ENCODE assay signal across 12 cellular contexts in the genomic region with DNA sequence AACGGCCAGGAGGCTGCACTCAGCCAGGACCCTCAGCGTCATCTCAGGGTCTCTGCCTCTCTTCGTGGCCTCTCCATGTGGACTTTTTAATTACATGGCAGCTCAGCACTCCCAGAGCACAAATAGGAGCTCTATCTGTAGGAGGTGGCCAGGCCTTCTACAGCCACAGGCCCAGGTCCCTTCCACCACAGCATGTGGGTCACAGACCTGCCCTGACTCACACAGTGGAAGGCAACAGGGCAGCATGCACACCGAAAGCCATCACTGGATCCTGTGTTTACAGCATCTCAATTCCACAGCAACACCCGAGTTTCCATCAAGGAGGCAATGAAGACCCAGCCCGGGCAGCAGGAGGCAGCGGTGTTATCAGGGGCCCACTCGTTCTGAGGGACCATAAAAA.
A peak's percentile ranks its signal among the peaks of the same experiment; 100 is the strongest.
DNase-seq lines count a peak whose midpoint lies in the region; ATAC-seq and TF ChIP-seq lines count a peak whose summit lies in the region.
"Had no signal": no experiment of that assay in that cellular context is flagged by ENCODE, and none has a peak within 500 bp of the region (broad histone marks: within the 10 kb centered on the region; RNA-seq: fewer than 3 reads in every experiment).

No MANE protein-coding gene starts in this region.

- no peaks in the 10 kb centered on the region for H3K27me3 ChIP-seq in GM23248 (replicated peaks; ENCODE audit: insufficient read depth)
- no peaks in the 10 kb centered on the region for H3K27me3 ChIP-seq in brain microvascular endothelial cell (replicated peaks)
- no peaks in the 10 kb centered on the region for H3K27me3 ChIP-seq in lower lobe of right lung (ENCODE audit: low read depth)
- H3K27me3 ChIP-seq in stomach: no peaks in the 10 kb centered on the region

- peak overlapping the region; percentile 96 for H3K27ac ChIP-seq in GM23248
- peak overlapping the region; percentile 51 for H3K27ac ChIP-seq in brain microvascular endothelial cell
- H3K27ac ChIP-seq in lower lobe of right lung: peak overlapping the region; percentile 58
- peak overlapping the region in 4 of 5 donors; percentile 46 to 64 (median 55) for H3K27ac ChIP-seq in stomach

- H4K20me1 ChIP-seq in GM23248 (ENCODE audit: insufficient read depth): no peaks in the 10 kb centered on the region

- in situ Hi-C loops in GM23248 (cut with MboI): no loop called here
- in situ Hi-C loops in brain microvascular endothelial cell (cut with HindIII; ENCODE audit: low pct_ligation_motif_present, low sequenced_read_pairs): no loop called here
- in situ Hi-C loops in GM13977 (cut with MboI; ENCODE audit: low pct_unique_long_range_greater_than_20kb, low sequenced_read_pairs, unreplicated experiment): no loop called here

- peak; percentile 51 for DNase-seq in GM23248
- no peak for DNase-seq in brain microvascular endothelial cell
- DNase-seq in lower lobe of right lung: no peak
- DNase-seq in stomach: peak; percentile 24
- no peak for DNase-seq in NCI-H345 (lab: John Stamatoyannopoulos, UW)
- DNase-seq in NCI-H748 treated with DMSO at 0.1 percent for 48 hours (lab: John Stamatoyannopoulos, UW): no peak
- DNase-seq in C1 segment of cervical spinal cord (lab: John Stamatoyannopoulos, UW): no peak
- no peak for DNase-seq in GM13977 (ENCODE audit: low spot score)
- DNase-seq: activated CD4-positive, alpha-beta T cell treated with anti-CD3 and anti-CD28 coated beads for 1 hour; effector memory CD8-positive, alpha-beta T cell; NCI-H2171 had no signal

- H3K4me2 ChIP-seq in GM23248 (ENCODE audit: unreplicated experiment): peak overlapping the region; percentile 43

- no peaks in the 10 kb centered on the region for H3K36me3 ChIP-seq in GM23248 (ENCODE audit: low read depth)
- no peaks in the 10 kb centered on the region for H3K36me3 ChIP-seq in brain microvascular endothelial cell (replicated peaks)
- no peaks in the 10 kb centered on the region for H3K36me3 ChIP-seq in lower lobe of right lung
- H3K36me3 ChIP-seq in stomach: no peaks in the 10 kb centered on the region

- no peaks in the 10 kb centered on the region for H3K79me2 ChIP-seq in GM23248 (ENCODE audit: insufficient read depth)

- H2AFZ ChIP-seq in GM23248: 0 out of 2 replicates have a peak overlapping the region, but pooled peaks have one; percentile 4

- WGBS in GM23248 (ENCODE audit: low coverage in 1 of 2, low lambda C conversion rate in 2 of 2, missing lambda C conversion rate in 2 of 2), 2 experiments: 78 to 79% methylated on average over 8 of the region's 8 CpGs
- 81 to 89% (median 87%) methylated on average over 6 to 8 of the region's 8 CpGs for WGBS in stomach, 5 donors

- H3K4me3 ChIP-seq in GM23248 (no peak overlapping the region), brain microvascular endothelial cell (ENCODE audit: low read depth, low read length) (no peak overlapping the region), lower lobe of right lung (no peak overlapping the region), stomach (no peak overlapping the region)

- intact Hi-C loops in lower lobe of right lung (cut with DNase I) (no loop called here), stomach (cut with DNase I; ENCODE audit: low total_unique reads) (no loop called here)

- no peak for TF ChIP-seq EP300 in stomach (IDR thresholded peaks at IDR 0.05)

- no peak for TF ChIP-seq CTCF in brain microvascular endothelial cell (IDR thresholded peaks at IDR 0.05; ENCODE audit: low read depth, low read length, missing control alignments)
- no peak for TF ChIP-seq CTCF in lower lobe of right lung (IDR thresholded peaks at IDR 0.05)
- TF ChIP-seq CTCF in stomach (IDR thresholded peaks at IDR 0.05): no peak
- TF ChIP-seq CTCF in GM13977 (IDR thresholded peaks at IDR 0.05; ENCODE audit: extremely low read depth, insufficient read depth, missing control alignments): no peak

- H3K9ac ChIP-seq in GM23248: peak overlapping the region; percentile 77

- H3K9me3 ChIP-seq in GM23248 (ENCODE audit: low read depth) (no peaks in the 10 kb centered on the region), lower lobe of right lung (no peaks in the 10 kb centered on the region), stomach (no peaks in the 10 kb centered on the region)

- H3F3A ChIP-seq in GM23248 (ENCODE audit: insufficient read depth): peaks cover 49% of the 10 kb centered on the region

- H3K4me1 ChIP-seq in GM23248 (ENCODE audit: insufficient read depth): peaks cover 80% of the 10 kb centered on the region
- peaks cover 63% of the 10 kb centered on the region for H3K4me1 ChIP-seq in lower lobe of right lung
- H3K4me1 ChIP-seq in stomach: peaks cover 0 to 43% (median 14%) of the 10 kb centered on the region in 4 donors

- TF ChIP-seq POLR2A in stomach (IDR thresholded peaks at IDR 0.05): no peak

- ATAC-seq in lower lobe of right lung: no peak
- ATAC-seq: effector memory CD8-positive, alpha-beta T cell; stimulated activated memory B cell treated with anti-CD40 and anti-IgM and Interleukin-4, amounts not matched to agents 10 μg/mL and 1 μg/mL and 100 μg/mL, for 72 hours had no signal

- H3K9me2 ChIP-seq in GM23248 (ENCODE audit: insufficient read depth): no peaks in the 10 kb centered on the region

Comparison
In these comparisons a context has a peak if more than half of its experiments do, and no peak if none do; other contexts are left out.
1. DNase-seq: peak in GM23248 (single experiment) and stomach (single experiment); none in brain microvascular endothelial cell (single experiment), lower lobe of right lung (single experiment), NCI-H345 (single experiment), NCI-H748 treated with DMSO at 0.1 percent for 48 hours (single experiment), C1 segment of cervical spinal cord (0 of 14) and GM13977 (single experiment).
2. Peak in every context shown above with its lines, with median percentiles within 50 percentile points of each other: H3K27ac ChIP-seq.